Comparison of ENCODE assay signal across 13 cellular contexts in genomic region chr17:77996256-77996655, GRCh38.
"Had no signal": no experiment of that assay in that cellular context is flagged by ENCODE, and none has a peak within 500 bp of the region (broad histone marks: within the 10 kb centered on the region; RNA-seq: fewer than 3 reads in every experiment).

No MANE protein-coding gene starts in this region.

- H3K4me3 Mint-ChIP-seq: dendritic cell treated with granulocyte-macrophage colony-stimulating factor and Interleukin-4, amounts not matched to agents 40 ng/mL and 50 ng/mL, for 4 days; memory B cell; neural crest cell; stimulated activated naive CD8-positive, alpha-beta T cell treated with anti-CD3 and anti-CD28 coated beads, Interleukin-15, amount 100 ng/mL, for 72 hours; T-helper 1 cell treated with Interleukin-12 subunit alpha and Interleukin-12 subunit beta and Interleukin-4 antibody, amounts not matched to agents 30 μg/mL and 1 μg/mL, for 36 hours had no signal

- DNase-seq: activated CD4-positive, alpha-beta T cell treated with anti-CD3 and anti-CD28 coated beads, Interleukin-2, amount 50 U/mL, for 4 hours; activated T-cell treated with anti-CD3 and anti-CD28 coated beads, Interleukin-2, amount 50 U/mL, for 1 hour; central memory CD4-positive, alpha-beta T cell; erythroblast; stimulated activated CD4-positive, alpha-beta T cell treated with anti-CD3 and anti-CD28 coated beads, Interleukin-15, amount 100 ng/mL, for 24 hours; stimulated activated CD4-positive, alpha-beta T cell treated with anti-CD3 and anti-CD28 coated beads, Interleukin-4, amount 100 ng/mL, for 24 hours; stimulated activated naive CD8-positive, alpha-beta T cell treated with anti-CD3 and anti-CD28 coated beads, Interleukin-15, amount 100 ng/mL, for 72 hours; testis had no signal

- H3K27me3 Mint-ChIP-seq: memory B cell; stimulated activated naive CD8-positive, alpha-beta T cell treated with anti-CD3 and anti-CD28 coated beads, Interleukin-15, amount 100 ng/mL, for 72 hours had no signal

- FAIRE-seq: TTC549 had no signal

- H3K4me1 ChIP-seq: testis had no signal

- H3K9me3 Mint-ChIP-seq: dendritic cell treated with granulocyte-macrophage colony-stimulating factor and Interleukin-4, amounts not matched to agents 40 ng/mL and 50 ng/mL, for 4 days; memory B cell; neural crest cell; stimulated activated naive CD8-positive, alpha-beta T cell treated with anti-CD3 and anti-CD28 coated beads, Interleukin-15, amount 100 ng/mL, for 72 hours; T-helper 1 cell treated with Interleukin-12 subunit alpha and Interleukin-12 subunit beta and Interleukin-4 antibody, amounts not matched to agents 30 μg/mL and 1 μg/mL, for 36 hours had no signal

- H3K27me3 ChIP-seq: testis had no signal

- ATAC-seq: stimulated activated naive CD8-positive, alpha-beta T cell treated with anti-CD3 and anti-CD28 coated beads, Interleukin-15, amount 100 ng/mL, for 72 hours had no signal

- H3K27ac ChIP-seq: testis had no signal

- H3K27ac Mint-ChIP-seq: dendritic cell treated with granulocyte-macrophage colony-stimulating factor and Interleukin-4, amounts not matched to agents 40 ng/mL and 50 ng/mL, for 4 days; memory B cell; T-helper 1 cell treated with Interleukin-12 subunit alpha and Interleukin-12 subunit beta and Interleukin-4 antibody, amounts not matched to agents 30 μg/mL and 1 μg/mL, for 36 hours had no signal

- H3K9me3 ChIP-seq: testis had no signal

- H3K4me3 ChIP-seq: testis had no signal
